Comparison of ENCODE assay signal across 8 cellular contexts in genomic region chr19:48110350-48110966, GRCh38. TPM values are rescaled to one million over a fixed set of nuclear protein-coding genes. Genes with fewer than 3 reads are reported as not detected.
A peak's percentile ranks its signal among the peaks of the same experiment; 100 is the strongest.
DNase-seq lines count a peak whose midpoint lies in the region; ATAC-seq and TF ChIP-seq lines count a peak whose summit lies in the region.

Gene PLA2G4C, minus strand, starts transcription at chr19:48110817. Its CDS starts 4,288 bp downstream, at chr19:48106529.

- peaks cover 3% of the 10 kb centered on the region for H3K4me1 ChIP-seq in RWPE2 (ENCODE audit: insufficient read depth, poor library complexity, severe bottlenecking)

- H3K27me3 Mint-ChIP-seq in natural killer cell treated with Interleukin-12 subunit alpha and Interleukin-12 subunit beta and Interleukin-15 and Interleukin-18, amount 100 ng/mL, for 72 hours, result peaks cover 0 to 4% of the 10 kb centered on the region in 2 donors

- H3K9me3 Mint-ChIP-seq in natural killer cell treated with Interleukin-12 subunit alpha and Interleukin-12 subunit beta and Interleukin-15 and Interleukin-18, amount 100 ng/mL, for 72 hours, result no peaks in the 10 kb centered on the region

- peak; percentile 70 for ATAC-seq in RWPE2 (ENCODE audit: low read depth)
- ATAC-seq in natural killer cell treated with Interleukin-12 subunit alpha and Interleukin-12 subunit beta and Interleukin-15 and Interleukin-18, amount 100 ng/mL, for 72 hours, result peak; percentile 84 to 88

- H3K4me3 ChIP-seq in RWPE2 (ENCODE audit: severe bottlenecking), result peak within 1 kb of the TSS; percentile 26
- peak within 1 kb of the TSS; percentile 67 for H3K4me3 ChIP-seq in fibroblast of the aortic adventitia (ENCODE audit: low read depth, low read length)

- peak; percentile 99 for DNase-seq in AG20443 (ENCODE audit: low spot score)
- peak; percentile 94 for DNase-seq in GM20000 (ENCODE audit: low spot score)
- DNase-seq in LoVo (ENCODE audit: low spot score), result peak; percentile 92
- DNase-seq in RWPE2 (ENCODE audit: low spot score), result peak; percentile 87
- DNase-seq in activated effector memory CD4-positive, alpha-beta T cell treated with anti-CD3 and anti-CD28 coated beads, Interleukin-2, amount 50 U/mL, for 16 hours, result peak; percentile 93
- peak; percentile 97 for DNase-seq in fibroblast of the aortic adventitia (ENCODE audit: low read depth)
- DNase-seq in natural killer cell treated with Interleukin-12 subunit alpha and Interleukin-12 subunit beta and Interleukin-15 and Interleukin-18, amount 100 ng/mL, for 72 hours (ENCODE audit: low spot score), result peak; percentile 89
- DNase-seq in stimulated activated naive CD4-positive, alpha-beta T cell (lab: John Stamatoyannopoulos, UW), result peak; percentile 52 to 85 (median 77)

- no peaks in the 10 kb centered on the region for H3K9me3 ChIP-seq in RWPE2 (ENCODE audit: severe bottlenecking)

- no peaks in the 10 kb centered on the region for H3K36me3 Mint-ChIP-seq in natural killer cell treated with Interleukin-12 subunit alpha and Interleukin-12 subunit beta and Interleukin-15 and Interleukin-18, amount 100 ng/mL, for 72 hours

- H3K4me3 Mint-ChIP-seq in natural killer cell treated with Interleukin-12 subunit alpha and Interleukin-12 subunit beta and Interleukin-15 and Interleukin-18, amount 100 ng/mL, for 72 hours, result peak within 1 kb of the TSS; percentile 83

- no peaks in the 10 kb centered on the region for H3K36me3 ChIP-seq in RWPE2 (ENCODE audit: low read depth)

- no peaks in the 10 kb centered on the region for H3K27me3 ChIP-seq in RWPE2 (ENCODE audit: insufficient read depth, poor library complexity, severe bottlenecking)

- TF ChIP-seq CTCF in GM20000 (IDR thresholded peaks at IDR 0.05; ENCODE audit: extremely low read depth, missing control alignments), result no peak
- no peak for TF ChIP-seq CTCF in RWPE2 (IDR thresholded peaks at IDR 0.05; ENCODE audit: poor library complexity, severe bottlenecking)
- TF ChIP-seq CTCF in fibroblast of the aortic adventitia (IDR thresholded peaks at IDR 0.05; ENCODE audit: insufficient read depth, low read length), result no peak

- H3K27ac Mint-ChIP-seq in natural killer cell treated with Interleukin-12 subunit alpha and Interleukin-12 subunit beta and Interleukin-15 and Interleukin-18, amount 100 ng/mL, for 72 hours, result peak within 1 kb of the TSS; percentile 89 to 90

- H3K27ac ChIP-seq in RWPE2 (ENCODE audit: poor library complexity, severe bottlenecking), result peak within 1 kb of the TSS; percentile 25

- H3K4me1 Mint-ChIP-seq in natural killer cell treated with Interleukin-12 subunit alpha and Interleukin-12 subunit beta and Interleukin-15 and Interleukin-18, amount 100 ng/mL, for 72 hours (ENCODE audit: low read depth in 2 of 2), result peaks cover 7 to 12% of the 10 kb centered on the region in 2 donors

RNA-seq across cellular contexts. Expression of gene PLA2G4C, which starts in this region (rescaled TPM):
- total RNA-seq in fibroblast of the aortic adventitia (ENCODE audit: low replicate concordance), result 6.3 and 23.6 TPM in 2 replicates
- 10 to 100 TPM in 1 of 2 donors, 1 to 10 TPM in 1; 8.2 to 17.2 TPM for total RNA-seq in natural killer cell treated with Interleukin-12 subunit alpha and Interleukin-12 subunit beta and Interleukin-15 and Interleukin-18, amount 100 ng/mL, for 72 hours

Comparison
In these comparisons a context has a peak if more than half of its experiments do, and no peak if none do; other contexts are left out.
1. Peak in every context shown above with its lines: DNase-seq, ATAC-seq, H3K4me3 ChIP-seq and H3K27ac ChIP-seq.